ENCODE assay signal across 23 cellular contexts in genomic region chr3:132205609-132206008, GRCh38.
DNase-seq lines count a peak whose midpoint lies in the region; ATAC-seq and TF ChIP-seq lines count a peak whose summit lies in the region.
"Had no signal": no experiment of that assay in that cellular context is flagged by ENCODE, and none has a peak within 500 bp of the region (broad histone marks: within the 10 kb centered on the region; RNA-seq: fewer than 3 reads in every experiment).

No MANE protein-coding gene starts in this region.

- no peaks in the 10 kb centered on the region for H3K36me3 ChIP-seq in WERI-Rb-1
- H3K36me3 ChIP-seq: BLaER1, SJSA1 had no signal

- DNase-seq in A172 (ENCODE audit: low spot score) (peak; percentile 57), LHCN-M2 (ENCODE audit: low read depth) (peak; percentile 23), kidney glomerular epithelial cell (lab: John Stamatoyannopoulos, UW) (peak; percentile 11), renal cortical epithelial cell (ENCODE audit: low read depth) (peak; percentile 47), WERI-Rb-1 (no peak), GDM1 (lab: John Stamatoyannopoulos, UW) (no peak)
- DNase-seq: ACHN; CD4-positive, CD25-positive, alpha-beta regulatory T cell; DMS153; NCI-H1092; NCI-H1436; NCI-H187; NCI-H2171 treated with DMSO at 0.1 percent for 48 hours; NCI-H524; NCI-H748 treated with DMSO at 0.1 percent for 48 hours; Right ventricle myocardium superior; RPMI8226 had no signal

- H3K4me3 ChIP-seq in WERI-Rb-1 (ENCODE audit: low read depth, low read length): no peak overlapping the region
- H3K4me3 ChIP-seq: BLaER1, SJSA1 had no signal

- no peaks in the 10 kb centered on the region for H3K27me3 ChIP-seq in WERI-Rb-1 (ENCODE audit: insufficient read depth, low read depth, severe bottlenecking)
- H3K27me3 ChIP-seq: BLaER1, SJSA1 had no signal

- no peak for TF ChIP-seq CTCF in WERI-Rb-1 (IDR thresholded peaks at IDR 0.05; ENCODE audit: low read depth, low read length)

- no peak overlapping the region for H3K27ac ChIP-seq in WERI-Rb-1
- H3K27ac ChIP-seq: 22Rv1, BLaER1, SJSA1 had no signal

- no peaks in the 10 kb centered on the region for H3K9me3 ChIP-seq in WERI-Rb-1 (ENCODE audit: severe bottlenecking)
- H3K9me3 ChIP-seq: BLaER1, SJSA1 had no signal

- no peak for ATAC-seq in HG03045 (IDR thresholded peaks at IDR 0.05; ENCODE audit: unreplicated experiment)
- no peak for ATAC-seq in GM21515 (IDR thresholded peaks at IDR 0.05; ENCODE audit: unreplicated experiment)
- ATAC-seq: HCT116 had no signal

Comparison
In these comparisons a context has a peak if more than half of its experiments do, and no peak if none do; other contexts are left out.
1. DNase-seq: peak in A172 (single experiment), LHCN-M2 (single experiment), kidney glomerular epithelial cell (single experiment) and renal cortical epithelial cell (single experiment); none in WERI-Rb-1 (single experiment) and GDM1 (single experiment).